23 cellular contexts compared by ENCODE assay signal in the genomic region with DNA sequence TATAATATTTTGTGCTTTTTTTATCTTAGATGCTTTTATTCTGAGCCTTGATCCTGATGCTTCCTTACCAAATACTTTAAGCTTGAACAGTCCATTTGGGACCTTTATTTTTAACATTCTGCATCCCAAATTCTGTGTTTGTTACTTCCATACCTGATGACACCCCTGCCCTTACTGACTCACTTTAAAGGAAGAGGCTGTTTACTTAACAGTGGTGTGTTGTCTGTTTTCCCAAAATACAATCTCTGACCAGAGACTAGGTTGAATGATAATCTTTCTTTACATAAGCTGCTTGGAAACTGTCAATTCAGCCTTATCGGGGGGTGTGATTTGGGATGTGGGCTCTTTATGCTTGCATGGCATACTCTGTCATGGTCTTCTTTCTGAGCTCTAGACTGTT.
A peak's percentile ranks its signal among the peaks of the same experiment; 100 is the strongest.
DNase-seq lines count a peak whose midpoint lies in the region; ATAC-seq, FAIRE-seq and TF ChIP-seq lines count a peak whose summit lies in the region.
"Had no signal": no experiment of that assay in that cellular context is flagged by ENCODE, and none has a peak within 500 bp of the region (broad histone marks: within the 10 kb centered on the region; RNA-seq: fewer than 3 reads in every experiment).

No MANE protein-coding gene starts in this region.

- H3K79me2 ChIP-seq in OCI-LY3 (ENCODE audit: low read length) (peaks cover 5% of the 10 kb centered on the region), trophoblast cell (ENCODE audit: control insufficient read depth, insufficient read depth, low read length, poor library complexity) (no peaks in the 10 kb centered on the region), OCI-LY7 (ENCODE audit: insufficient read depth, low read depth, low read length) (no peaks in the 10 kb centered on the region)

- no peak overlapping the region for H4K8ac ChIP-seq in trophoblast cell (ENCODE audit: low read depth, low read length)

- H2BK12ac ChIP-seq in trophoblast cell (ENCODE audit: low read length) = no peak overlapping the region

- H3K4me2 ChIP-seq in OCI-LY3 (ENCODE audit: low read length) (peak overlapping the region; percentile 82), trophoblast cell (ENCODE audit: low read length) (no peak overlapping the region), OCI-LY7 (ENCODE audit: low read length) (no peak overlapping the region)
- H3K4me2 ChIP-seq: BLaER1, GM23338 had no signal

- no peak overlapping the region for H4K12ac ChIP-seq in trophoblast cell (ENCODE audit: low read depth, low read length)

- 0 out of 2 replicates have a peak overlapping the region, but pooled peaks have one; percentile 59 for H3K4me3 ChIP-seq in OCI-LY3 (ENCODE audit: low read length)
- no peak overlapping the region for H3K4me3 ChIP-seq in endodermal cell (ENCODE audit: low read length)
- no peak overlapping the region for H3K4me3 ChIP-seq in trophoblast cell (ENCODE audit: low read depth, low read length)
- H3K4me3 ChIP-seq in OCI-LY7 (ENCODE audit: low read depth, low read length, poor library complexity, severe bottlenecking) = no peak overlapping the region
- H3K4me3 ChIP-seq: BLaER1, GM23338, HAP-1 had no signal

- POLR2A ChIA-PET in OCI-LY7 (lab: Charles Lee) = no interaction called here

- H4K20me1 ChIP-seq in OCI-LY3 (ENCODE audit: insufficient read depth, low read length) = no peaks in the 10 kb centered on the region
- no peaks in the 10 kb centered on the region for H4K20me1 ChIP-seq in OCI-LY7 (ENCODE audit: insufficient read depth, low read length)
- H4K20me1 ChIP-seq: BLaER1 had no signal

- no peak overlapping the region for H3K23ac ChIP-seq in trophoblast cell (ENCODE audit: low read length)

- intact Hi-C loops in OCI-LY7 (cut with micrococcal nuclease; ENCODE audit: unreplicated experiment) = no loop called here

- no peaks in the 10 kb centered on the region for H3K27me3 ChIP-seq in OCI-LY3 (ENCODE audit: low read depth, low read length)
- H3K27me3 ChIP-seq in endodermal cell (ENCODE audit: control insufficient read depth, insufficient read depth, low read length, poor library complexity, severe bottlenecking) = no peaks in the 10 kb centered on the region
- no peaks in the 10 kb centered on the region for H3K27me3 ChIP-seq in trophoblast cell (ENCODE audit: insufficient read depth, low read length)
- H3K27me3 ChIP-seq: BLaER1 had no signal

- no peak overlapping the region for H2BK5ac ChIP-seq in trophoblast cell (ENCODE audit: low read depth, low read length, poor library complexity)

- H2AK5ac ChIP-seq in trophoblast cell (ENCODE audit: low read length) = no peak overlapping the region

- no peak for DNase-seq in endodermal cell
- DNase-seq in mesothelial cell of epicardium (ENCODE audit: low spot score in 2 of 2, unreplicated experiment in 2 of 2) = no peak
- no peak for DNase-seq in trophoblast cell
- no peak for DNase-seq in OCI-LY7 (ENCODE audit: low spot score)
- no peak for DNase-seq in glutamatergic neuron
- no peak for DNase-seq in GM19239 (ENCODE audit: insufficient read length, low spot score)
- DNase-seq: Caco-2; CD4-positive, CD25-positive, alpha-beta regulatory T cell; CD8-positive, alpha-beta T cell; DMS153; DND-41; HFFc6 had no signal

- H3K9me2 ChIP-seq in OCI-LY7 (ENCODE audit: insufficient read depth, low read length) = no peaks in the 10 kb centered on the region

- H3K27me3 Mint-ChIP-seq in endodermal cell (ENCODE audit: insufficient read depth) = no peaks in the 10 kb centered on the region
- H3K27me3 Mint-ChIP-seq in mesothelial cell of epicardium (ENCODE audit: low read depth) = no peaks in the 10 kb centered on the region
- no peaks in the 10 kb centered on the region for H3K27me3 Mint-ChIP-seq in glutamatergic neuron (ENCODE audit: unreplicated experiment)
- H3K27me3 Mint-ChIP-seq: B cell; CD4-positive, CD25-positive, alpha-beta regulatory T cell had no signal

- H3K14ac ChIP-seq in trophoblast cell (ENCODE audit: low read length) = no peak overlapping the region

- H3K9me3 Mint-ChIP-seq in endodermal cell = peaks cover 17% of the 10 kb centered on the region
- peaks cover 8% of the 10 kb centered on the region for H3K9me3 Mint-ChIP-seq in mesothelial cell of epicardium
- H3K9me3 Mint-ChIP-seq in glutamatergic neuron (ENCODE audit: unreplicated experiment) = peaks cover 3% of the 10 kb centered on the region
- H3K9me3 Mint-ChIP-seq: HFFc6 had no signal

- 60 to 90% methylated on average over 1 of the region's 1 CpG for WGBS in endodermal cell (ENCODE audit: insufficient coverage in 1 of 2, insufficient read length in 1 of 2), 2 experiments
- WGBS in trophoblast cell (ENCODE audit: extremely low coverage, insufficient coverage, insufficient read length) = no CpG with 5 or more reads among the region's 1 CpG

- H3K27ac ChIP-seq in OCI-LY3 (ENCODE audit: low read length) = peak overlapping the region; percentile 79; the same call in 1 of the 2 replicates
- no peak overlapping the region for H3K27ac ChIP-seq in endodermal cell (ENCODE audit: low read depth, low read length)
- no peak overlapping the region for H3K27ac ChIP-seq in trophoblast cell (ENCODE audit: low read depth, low read length)
- no peak overlapping the region for H3K27ac ChIP-seq in OCI-LY7 (ENCODE audit: low read depth, low read length, poor library complexity, severe bottlenecking)
- H3K27ac ChIP-seq: 22Rv1, BLaER1, C4-2B had no signal

- FAIRE-seq in GM19239 (lab: Jason Lieb, UNC) = no peak
- FAIRE-seq: A204.1, G401.6, GM12892 had no signal

- H3K27ac Mint-ChIP-seq in endodermal cell (peak overlapping the region; percentile 65), mesothelial cell of epicardium (peak overlapping the region; percentile 93), glutamatergic neuron (ENCODE audit: unreplicated experiment) (no peak overlapping the region)
- H3K27ac Mint-ChIP-seq: B cell; CD8-positive, alpha-beta T cell; HFFc6 had no signal

- H3K4ac ChIP-seq in trophoblast cell (ENCODE audit: low read depth, low read length) = no peak overlapping the region

- H3K36me3 ChIP-seq in OCI-LY3 (replicated peaks; ENCODE audit: low read depth, low read length) (no peaks in the 10 kb centered on the region), endodermal cell (ENCODE audit: control insufficient read depth, insufficient read depth, low read length) (no peaks in the 10 kb centered on the region), trophoblast cell (ENCODE audit: control insufficient read depth in 1 of 2, insufficient read depth in 2 of 2, low read length in 2 of 2) (no peaks in the 10 kb centered on the region), OCI-LY7 (ENCODE audit: insufficient read depth, low read length) (no peaks in the 10 kb centered on the region)
- H3K36me3 ChIP-seq: BLaER1, HAP-1 had no signal

- TF ChIP-seq CTCF in OCI-LY3 (IDR thresholded peaks at IDR 0.05; ENCODE audit: low read depth, low read length) = no peak
- no peak for TF ChIP-seq CTCF in endodermal cell (conservative IDR thresholded peaks at IDR 0.05)
- TF ChIP-seq CTCF in mesothelial cell of epicardium (IDR thresholded peaks at IDR 0.05; ENCODE audit: unreplicated experiment) = no peak
- TF ChIP-seq CTCF in OCI-LY7 (conservative IDR thresholded peaks at IDR 0.05; ENCODE audit: low read length) = no peak
- TF ChIP-seq CTCF in glutamatergic neuron (IDR thresholded peaks at IDR 0.05; ENCODE audit: partially characterized antibody, unreplicated experiment) = no peak

- H3K9me3 ChIP-seq in OCI-LY3 (ENCODE audit: insufficient read depth, low read length) (no peaks in the 10 kb centered on the region), endodermal cell (ENCODE audit: control insufficient read depth, low read length) (no peaks in the 10 kb centered on the region), trophoblast cell (ENCODE audit: insufficient read depth, low read depth, low read length) (no peaks in the 10 kb centered on the region), OCI-LY7 (ENCODE audit: low read length) (no peaks in the 10 kb centered on the region)
- H3K9me3 ChIP-seq: Caco-2, HAP-1 had no signal

- CTCF ChIA-PET in OCI-LY7 (lab: Charles Lee; ENCODE audit: unreplicated experiment) = no interaction called here

- H4K91ac ChIP-seq in trophoblast cell (ENCODE audit: low read depth, low read length) = peak overlapping the region; percentile 15

- ATAC-seq in GM18867 (IDR thresholded peaks at IDR 0.05; ENCODE audit: unreplicated experiment) = no peak
- ATAC-seq: CD8-positive, alpha-beta T cell had no signal

- H3K4me1 Mint-ChIP-seq in endodermal cell (peaks cover 30% of the 10 kb centered on the region), mesothelial cell of epicardium (peaks cover 23% of the 10 kb centered on the region), glutamatergic neuron (ENCODE audit: low read depth, unreplicated experiment) (peaks cover 4% of the 10 kb centered on the region)

- no peak overlapping the region for H3K18ac ChIP-seq in trophoblast cell (ENCODE audit: low read length)

- H2BK120ac ChIP-seq in trophoblast cell (ENCODE audit: insufficient read depth, low read length, poor library complexity) = no peak overlapping the region

- peaks cover 6% of the 10 kb centered on the region for H3K79me1 ChIP-seq in trophoblast cell (ENCODE audit: low read length)

- H2AFZ ChIP-seq in OCI-LY3 (ENCODE audit: low read depth, low read length) (peak overlapping the region; percentile 75), trophoblast cell (ENCODE audit: insufficient read depth, low read length, poor library complexity) (no peak overlapping the region), OCI-LY7 (ENCODE audit: low read length) (no peak overlapping the region)
- H2AFZ ChIP-seq: GM23338 had no signal

- H3K36me3 Mint-ChIP-seq in endodermal cell (ENCODE audit: low read depth) (peaks cover 17% of the 10 kb centered on the region), mesothelial cell of epicardium (peaks cover 14% of the 10 kb centered on the region), glutamatergic neuron (ENCODE audit: unreplicated experiment) (no peaks in the 10 kb centered on the region)
- H3K36me3 Mint-ChIP-seq: CD4-positive, CD25-positive, alpha-beta regulatory T cell; CD8-positive, alpha-beta T cell had no signal

- H3K4me3 Mint-ChIP-seq in endodermal cell (no peak overlapping the region), mesothelial cell of epicardium (no peak overlapping the region), glutamatergic neuron (ENCODE audit: unreplicated experiment) (no peak overlapping the region)
- H3K4me3 Mint-ChIP-seq: B cell; CD4-positive, CD25-positive, alpha-beta regulatory T cell; CD8-positive, alpha-beta T cell; GM23338; HFFc6 had no signal

- no TSS peak for BruUV-seq in OCI-LY7 (replicated peaks; lab: Mats Ljungman, UMichigan)

- H3K4me1 ChIP-seq in OCI-LY3 (ENCODE audit: low read length) (peaks cover 19% of the 10 kb centered on the region), endodermal cell (ENCODE audit: control insufficient read depth, insufficient read depth, low read length) (peaks cover 13% of the 10 kb centered on the region), trophoblast cell (ENCODE audit: control insufficient read depth in 1 of 2, insufficient read depth in 2 of 2, low read length in 2 of 2) (peaks cover 6 to 17% of the 10 kb centered on the region in 2 experiments), OCI-LY7 (ENCODE audit: insufficient read depth, low read length, poor library complexity, severe bottlenecking) (no peaks in the 10 kb centered on the region)
- H3K4me1 ChIP-seq: BLaER1 had no signal

- H3K9ac ChIP-seq in OCI-LY3 (ENCODE audit: low read length) (peak overlapping the region; percentile 74; the same call in 1 of the 2 replicates), endodermal cell (ENCODE audit: extremely low read depth, low read length, poor library complexity, severe bottlenecking) (no peak overlapping the region), trophoblast cell (ENCODE audit: low read length) (no peak overlapping the region)
- H3K9ac ChIP-seq: BLaER1 had no signal
